ENCODE assay signal across 1 cellular context in the genomic region with DNA sequence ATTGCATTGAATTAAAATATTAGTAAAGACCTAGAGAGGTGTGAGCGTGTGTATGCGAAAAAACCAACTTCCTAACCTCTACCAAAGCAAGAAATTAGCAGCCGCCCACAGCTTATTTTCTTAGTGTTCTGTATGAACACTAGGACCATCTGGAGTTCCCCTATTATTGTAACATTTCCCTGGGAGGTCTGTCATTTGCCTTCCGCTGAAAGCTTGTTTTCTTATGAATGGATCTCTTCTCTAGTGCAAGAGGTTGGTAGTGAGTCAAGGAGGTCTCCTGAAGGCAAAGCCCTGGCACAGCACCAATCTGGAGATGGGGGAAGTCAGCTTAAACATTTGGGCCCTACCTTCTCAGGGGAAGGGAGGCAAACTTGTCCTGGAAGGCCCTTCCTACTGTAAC.
TF ChIP-seq lines count a peak whose summit lies in the region.

No MANE protein-coding gene starts in this region.

TF ChIP-seq in WTC11, 78 proteins besides CTCF, POLR2A, EP300 and RAD21:
- TF ChIP-seq, protein P1, sequence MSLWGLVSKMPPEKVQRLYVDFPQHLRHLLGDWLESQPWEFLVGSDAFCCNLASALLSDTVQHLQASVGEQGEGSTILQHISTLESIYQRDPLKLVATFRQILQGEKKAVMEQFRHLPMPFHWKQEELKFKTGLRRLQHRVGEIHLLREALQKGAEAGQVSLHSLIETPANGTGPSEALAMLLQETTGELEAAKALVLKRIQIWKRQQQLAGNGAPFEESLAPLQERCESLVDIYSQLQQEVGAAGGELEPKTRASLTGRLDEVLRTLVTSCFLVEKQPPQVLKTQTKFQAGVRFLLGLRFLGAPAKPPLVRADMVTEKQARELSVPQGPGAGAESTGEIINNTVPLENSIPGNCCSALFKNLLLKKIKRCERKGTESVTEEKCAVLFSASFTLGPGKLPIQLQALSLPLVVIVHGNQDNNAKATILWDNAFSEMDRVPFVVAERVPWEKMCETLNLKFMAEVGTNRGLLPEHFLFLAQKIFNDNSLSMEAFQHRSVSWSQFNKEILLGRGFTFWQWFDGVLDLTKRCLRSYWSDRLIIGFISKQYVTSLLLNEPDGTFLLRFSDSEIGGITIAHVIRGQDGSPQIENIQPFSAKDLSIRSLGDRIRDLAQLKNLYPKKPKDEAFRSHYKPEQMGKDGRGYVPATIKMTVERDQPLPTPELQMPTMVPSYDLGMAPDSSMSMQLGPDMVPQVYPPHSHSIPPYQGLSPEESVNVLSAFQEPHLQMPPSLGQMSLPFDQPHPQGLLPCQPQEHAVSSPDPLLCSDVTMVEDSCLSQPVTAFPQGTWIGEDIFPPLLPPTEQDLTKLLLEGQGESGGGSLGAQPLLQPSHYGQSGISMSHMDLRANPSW (CRISPR knock-in tag; conservative IDR thresholded peaks at IDR 0.05; ENCODE audit: low read depth): no peak
- no peak for TF ChIP-seq SOX15 (CRISPR knock-in tag; IDR thresholded peaks at IDR 0.05)
- TF ChIP-seq, protein P2, sequence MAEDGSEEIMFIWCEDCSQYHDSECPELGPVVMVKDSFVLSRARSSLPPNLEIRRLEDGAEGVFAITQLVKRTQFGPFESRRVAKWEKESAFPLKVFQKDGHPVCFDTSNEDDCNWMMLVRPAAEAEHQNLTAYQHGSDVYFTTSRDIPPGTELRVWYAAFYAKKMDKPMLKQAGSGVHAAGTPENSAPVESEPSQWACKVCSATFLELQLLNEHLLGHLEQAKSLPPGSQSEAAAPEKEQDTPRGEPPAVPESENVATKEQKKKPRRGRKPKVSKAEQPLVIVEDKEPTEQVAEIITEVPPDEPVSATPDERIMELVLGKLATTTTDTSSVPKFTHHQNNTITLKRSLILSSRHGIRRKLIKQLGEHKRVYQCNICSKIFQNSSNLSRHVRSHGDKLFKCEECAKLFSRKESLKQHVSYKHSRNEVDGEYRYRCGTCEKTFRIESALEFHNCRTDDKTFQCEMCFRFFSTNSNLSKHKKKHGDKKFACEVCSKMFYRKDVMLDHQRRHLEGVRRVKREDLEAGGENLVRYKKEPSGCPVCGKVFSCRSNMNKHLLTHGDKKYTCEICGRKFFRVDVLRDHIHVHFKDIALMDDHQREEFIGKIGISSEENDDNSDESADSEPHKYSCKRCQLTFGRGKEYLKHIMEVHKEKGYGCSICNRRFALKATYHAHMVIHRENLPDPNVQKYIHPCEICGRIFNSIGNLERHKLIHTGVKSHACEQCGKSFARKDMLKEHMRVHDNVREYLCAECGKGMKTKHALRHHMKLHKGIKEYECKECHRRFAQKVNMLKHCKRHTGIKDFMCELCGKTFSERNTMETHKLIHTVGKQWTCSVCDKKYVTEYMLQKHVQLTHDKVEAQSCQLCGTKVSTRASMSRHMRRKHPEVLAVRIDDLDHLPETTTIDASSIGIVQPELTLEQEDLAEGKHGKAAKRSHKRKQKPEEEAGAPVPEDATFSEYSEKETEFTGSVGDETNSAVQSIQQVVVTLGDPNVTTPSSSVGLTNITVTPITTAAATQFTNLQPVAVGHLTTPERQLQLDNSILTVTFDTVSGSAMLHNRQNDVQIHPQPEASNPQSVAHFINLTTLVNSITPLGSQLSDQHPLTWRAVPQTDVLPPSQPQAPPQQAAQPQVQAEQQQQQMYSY (CRISPR knock-in tag; IDR thresholded peaks at IDR 0.05): no peak
- TF ChIP-seq ETV6 (CRISPR knock-in tag; IDR thresholded peaks at IDR 0.05): no peak
- TF ChIP-seq, protein P3, sequence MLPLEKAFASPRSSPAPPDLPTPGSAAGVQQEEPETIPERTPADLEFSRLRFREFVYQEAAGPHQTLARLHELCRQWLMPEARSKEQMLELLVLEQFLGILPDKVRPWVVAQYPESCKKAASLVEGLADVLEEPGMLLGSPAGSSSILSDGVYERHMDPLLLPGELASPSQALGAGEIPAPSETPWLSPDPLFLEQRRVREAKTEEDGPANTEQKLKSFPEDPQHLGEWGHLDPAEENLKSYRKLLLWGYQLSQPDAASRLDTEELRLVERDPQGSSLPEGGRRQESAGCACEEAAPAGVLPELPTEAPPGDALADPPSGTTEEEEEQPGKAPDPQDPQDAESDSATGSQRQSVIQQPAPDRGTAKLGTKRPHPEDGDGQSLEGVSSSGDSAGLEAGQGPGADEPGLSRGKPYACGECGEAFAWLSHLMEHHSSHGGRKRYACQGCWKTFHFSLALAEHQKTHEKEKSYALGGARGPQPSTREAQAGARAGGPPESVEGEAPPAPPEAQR (CRISPR knock-in tag; IDR thresholded peaks at IDR 0.05): no peak
- no peak for TF ChIP-seq FOXP1 (CRISPR knock-in tag; IDR thresholded peaks at IDR 0.05; ENCODE audit: borderline replicate concordance)
- TF ChIP-seq FOXJ3 (CRISPR knock-in tag; IDR thresholded peaks at IDR 0.05; ENCODE audit: borderline replicate concordance): no peak
